23 cellular contexts compared by ENCODE assay signal in the genomic region with DNA sequence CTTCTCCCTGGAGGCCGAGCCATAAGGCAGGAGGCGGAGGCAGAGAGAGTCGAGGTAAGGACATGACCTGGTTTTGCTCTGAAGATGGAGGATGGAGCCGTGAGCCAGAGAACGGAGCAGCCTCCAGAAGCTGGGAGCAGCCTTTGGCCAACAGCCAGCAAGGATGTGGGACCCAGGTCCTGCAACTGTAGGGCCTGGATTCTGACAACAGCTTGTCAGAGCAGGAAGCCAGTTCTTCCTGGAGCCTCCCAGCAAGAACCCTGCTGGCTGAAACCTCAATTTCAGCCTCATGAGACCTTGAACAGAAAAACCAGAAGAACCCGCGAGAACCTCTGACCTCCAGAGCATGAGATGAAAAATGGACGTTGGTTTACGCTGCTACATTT. TPM values are rescaled to one million over a fixed set of nuclear protein-coding genes. Genes with fewer than 3 reads are reported as not detected.
A peak's percentile ranks its signal among the peaks of the same experiment; 100 is the strongest.
DNase-seq lines count a peak whose midpoint lies in the region; ATAC-seq and TF ChIP-seq lines count a peak whose summit lies in the region.
"Had no signal": no experiment of that assay in that cellular context is flagged by ENCODE, and none has a peak within 500 bp of the region (broad histone marks: within the 10 kb centered on the region; RNA-seq: fewer than 3 reads in every experiment).

No MANE protein-coding gene starts in this region.

- H3K4me3 Mint-ChIP-seq in mesothelial cell of epicardium: no peak overlapping the region
- H3K4me3 Mint-ChIP-seq: stimulated activated effector memory CD8-positive, alpha-beta T cell treated with anti-CD3 and anti-CD28 coated beads, Interleukin-12 subunit alpha, Interleukin-12 subunit beta, amount 100 ng/mL, for 72 hours; T-helper 1 cell treated with Interleukin-12 subunit alpha and Interleukin-12 subunit beta and Interleukin-4 antibody, amounts not matched to agents 30 μg/mL and 1 μg/mL, for 36 hours had no signal

- no peaks in the 10 kb centered on the region for H3K9me3 Mint-ChIP-seq in mesothelial cell of epicardium
- H3K9me3 Mint-ChIP-seq: CD4-positive, alpha-beta memory T cell; stimulated activated effector memory CD8-positive, alpha-beta T cell treated with anti-CD3 and anti-CD28 coated beads, Interleukin-12 subunit alpha, Interleukin-12 subunit beta, amount 100 ng/mL, for 72 hours; T-helper 1 cell treated with Interleukin-12 subunit alpha and Interleukin-12 subunit beta and Interleukin-4 antibody, amounts not matched to agents 30 μg/mL and 1 μg/mL, for 36 hours had no signal

- no peaks in the 10 kb centered on the region for H4K20me1 ChIP-seq in BLaER1 treated with 17β-estradiol and CSF1 and Interleukin-3, amounts not matched to agents 10 nM and 100 nM

- POLR2A ChIA-PET in RWPE1 (lab: Yijun Ruan, JAX; ENCODE audit: low non-redundant PET): interaction anchor here (0.6 kb wide), 1 partner anchor 139 kb away, joined by 3 read pairs; no protein-coding TSS in a partner anchor

- DNase-seq in HT1080 (ENCODE audit: low read depth) (peak; percentile 43), UCSD-AML1 (lab: John Stamatoyannopoulos, UW; ENCODE audit: unreplicated experiment) (peak; percentile 75), mesothelial cell of epicardium (ENCODE audit: low spot score in 2 of 2, unreplicated experiment in 2 of 2) (no peak), NCI-H146 treated with DMSO at 0.1 percent for 48 hours (lab: John Stamatoyannopoulos, UW; ENCODE audit: unreplicated experiment) (no peak), RWPE1 (ENCODE audit: low spot score) (no peak)
- DNase-seq: activated CD4-positive, alpha-beta T cell treated with anti-CD3 and anti-CD28 coated beads, Interleukin-2, amount 50 U/mL, for 48 hours; activated gamma-delta T cell; dorsolateral prefrontal cortex; GOT3; NCI-H1436 treated with DMSO at 0.1 percent for 48 hours; NCI-H345; OCI-M1; sigmoid colon had no signal

- CTCF ChIA-PET in RWPE1 (lab: Yijun Ruan, JAX): interaction anchor here (0.6 to 1.9 kb wide), 5 partner anchors 9 to 594 kb away, joined by 3 to 14 read pairs (median 5); no protein-coding TSS in a partner anchor

- H3K4me1 ChIP-seq in BLaER1 treated with 17β-estradiol and CSF1 and Interleukin-3, amounts not matched to agents 10 nM and 100 nM: peaks cover 76 to 98% (median 96%) of the 10 kb centered on the region in 10 experiments
- H3K4me1 ChIP-seq: adrenal gland had no signal

- TF ChIP-seq CTCF in mesothelial cell of epicardium (IDR thresholded peaks at IDR 0.05; ENCODE audit: unreplicated experiment): no peak
- no peak for TF ChIP-seq CTCF in RWPE1 (conservative IDR thresholded peaks at IDR 0.05; ENCODE audit: low read depth)

- H3K27ac ChIP-seq in BLaER1 treated with 17β-estradiol and CSF1 and Interleukin-3, amounts not matched to agents 10 nM and 100 nM: peak overlapping the region in 9 of 11 experiments; percentile 16 to 67 (median 55); a peak in 15 of 22 replicates
- no peak overlapping the region for H3K27ac ChIP-seq in RWPE1
- H3K27ac ChIP-seq: dorsolateral prefrontal cortex, ovary, thoracic aorta had no signal

- H3K27ac Mint-ChIP-seq in mesothelial cell of epicardium: peak overlapping the region; percentile 90
- H3K27ac Mint-ChIP-seq: stimulated activated effector memory CD8-positive, alpha-beta T cell treated with anti-CD3 and anti-CD28 coated beads, Interleukin-12 subunit alpha, Interleukin-12 subunit beta, amount 100 ng/mL, for 72 hours; T-helper 1 cell treated with Interleukin-12 subunit alpha and Interleukin-12 subunit beta and Interleukin-4 antibody, amounts not matched to agents 30 μg/mL and 1 μg/mL, for 36 hours had no signal

- no peaks in the 10 kb centered on the region for H3K36me3 Mint-ChIP-seq in mesothelial cell of epicardium
- H3K36me3 Mint-ChIP-seq: CD4-positive, alpha-beta memory T cell; stimulated activated effector memory CD8-positive, alpha-beta T cell treated with anti-CD3 and anti-CD28 coated beads, Interleukin-12 subunit alpha, Interleukin-12 subunit beta, amount 100 ng/mL, for 72 hours had no signal

- H3K4me3 ChIP-seq in BLaER1 treated with 17β-estradiol and CSF1 and Interleukin-3, amounts not matched to agents 10 nM and 100 nM: no peak overlapping the region; a peak in 1 of 20 replicates
- H3K4me3 ChIP-seq: adrenal gland, dorsolateral prefrontal cortex, ovary, sigmoid colon, thoracic aorta had no signal

- peaks cover 0 to 15% (median 0%) of the 10 kb centered on the region in 11 experiments; a peak in 8 of 22 replicates for H3K27me3 ChIP-seq in BLaER1 treated with 17β-estradiol and CSF1 and Interleukin-3, amounts not matched to agents 10 nM and 100 nM
- H3K27me3 ChIP-seq: ovary, sigmoid colon had no signal

- peaks cover 0 to 14% (median 0%) of the 10 kb centered on the region in 11 experiments; a peak in 6 of 22 replicates for H3K9me3 ChIP-seq in BLaER1 treated with 17β-estradiol and CSF1 and Interleukin-3, amounts not matched to agents 10 nM and 100 nM (replicated peaks in 1 of 11)
- H3K9me3 ChIP-seq: adrenal gland, ovary, sigmoid colon, thoracic aorta had no signal

- peak overlapping the region in 8 of 11 experiments; percentile 2 to 44 (median 14); a peak in 10 of 22 replicates for H3K9ac ChIP-seq in BLaER1 treated with 17β-estradiol and CSF1 and Interleukin-3, amounts not matched to agents 10 nM and 100 nM

- ATAC-seq in GM21381 (IDR thresholded peaks at IDR 0.05; ENCODE audit: unreplicated experiment): no peak
- ATAC-seq: stimulated activated effector memory CD8-positive, alpha-beta T cell treated with anti-CD3 and anti-CD28 coated beads, Interleukin-12 subunit alpha, Interleukin-12 subunit beta, amount 100 ng/mL, for 72 hours had no signal

- peak overlapping the region; percentile 59 to 93 (median 78) for H3K4me2 ChIP-seq in BLaER1 treated with 17β-estradiol and CSF1 and Interleukin-3, amounts not matched to agents 10 nM and 100 nM

- H3K36me3 ChIP-seq in BLaER1 treated with 17β-estradiol and CSF1 and Interleukin-3, amounts not matched to agents 10 nM and 100 nM: no peaks in the 10 kb centered on the region
- H3K36me3 ChIP-seq: adrenal gland, ovary, sigmoid colon, thoracic aorta had no signal

- no peaks in the 10 kb centered on the region for H3K27me3 Mint-ChIP-seq in mesothelial cell of epicardium (ENCODE audit: low read depth)
- H3K27me3 Mint-ChIP-seq: CD4-positive, alpha-beta memory T cell had no signal

- peaks cover 39% of the 10 kb centered on the region for H3K4me1 Mint-ChIP-seq in mesothelial cell of epicardium

RNA-seq across cellular contexts. Expression of a gene that starts 13.4 kb away (rescaled TPM):
- total RNA-seq in HT1080 (2014; rRNA removed; shearing (Covaris generic)): 42.5 and 47.8 TPM in 2 replicates
- polyA plus RNA-seq in HT1080 (2015; cell fraction: cytosol; rRNA removed): 29.0 TPM in 2 replicates
- 17.3 and 19.4 TPM in 2 replicates for polyA plus RNA-seq in HT1080 (2015; cell fraction: nucleus; rRNA removed)
- total RNA-seq in mesothelial cell of epicardium: 18.4 to 20.8 TPM (median 20.4 TPM) in 3 replicates

RNA-seq across cellular contexts. Expression of a gene that starts 21.7 kb away (rescaled TPM):
- total RNA-seq in HT1080 (2014; rRNA removed; shearing (Covaris generic)): 86.7 and 95.5 TPM in 2 replicates
- polyA plus RNA-seq in HT1080 (2015; cell fraction: cytosol; rRNA removed): 40.1 and 41.6 TPM in 2 replicates
- 52.5 and 55.9 TPM in 2 replicates for polyA plus RNA-seq in HT1080 (2015; cell fraction: nucleus; rRNA removed)
- 56.2 to 58.4 TPM (median 56.5 TPM) in 3 replicates for total RNA-seq in mesothelial cell of epicardium

RNA-seq across cellular contexts. Expression of a gene that starts 34.0 kb away (rescaled TPM):
- total RNA-seq in HT1080 (2014; rRNA removed; shearing (Covaris generic)): 0.08 and 0.84 TPM in 2 replicates
- polyA plus RNA-seq in HT1080 (2015; cell fraction: cytosol; rRNA removed): 0.11 TPM in 1 of 2 replicates, not detected in the other
- 0.51 and 1.0 TPM in 2 replicates for polyA plus RNA-seq in HT1080 (2015; cell fraction: nucleus; rRNA removed)
- total RNA-seq in mesothelial cell of epicardium: 573 to 576 TPM (median 576 TPM) in 3 replicates
- total RNA-seq: bronchial epithelial cell; CD4-positive, alpha-beta memory T cell; myocyte had no signal

Comparison
In these comparisons a context has a peak if more than half of its experiments do, and no peak if none do; other contexts are left out.
1. DNase-seq: peak in HT1080 (single experiment) and UCSD-AML1 (single experiment); none in mesothelial cell of epicardium (0 of 2), NCI-H146 treated with DMSO at 0.1 percent for 48 hours (single experiment) and RWPE1 (single experiment).
2. RNA of a gene that starts 34.0 kb away (total RNA-seq): 573 to 576 TPM in mesothelial cell of epicardium; 0.08 to 0.84 TPM in HT1080; every median in the first group is over 100 times any median in the second.